Comparison of ENCODE assay signal across 11 cellular contexts in the genomic region with DNA sequence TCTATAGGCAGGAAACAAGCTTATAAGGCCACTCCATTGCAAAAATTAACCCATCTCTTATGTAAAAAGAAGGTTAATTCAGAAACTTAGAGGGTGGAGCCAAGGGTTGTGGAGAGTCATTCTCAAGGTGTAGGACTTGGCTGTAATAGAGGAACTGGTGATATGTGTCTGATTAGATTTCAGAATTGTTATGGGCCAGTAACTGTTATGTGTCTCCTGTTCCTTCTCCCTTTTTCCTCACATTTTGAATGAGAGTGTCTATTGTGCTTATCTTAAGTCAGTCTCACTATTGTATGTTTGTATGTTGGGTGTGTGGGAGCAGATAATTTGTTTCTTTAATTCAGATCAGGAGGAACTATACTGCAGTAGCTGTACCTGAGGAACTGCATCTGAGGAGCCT.
"Had no signal": no experiment of that assay in that cellular context is flagged by ENCODE, and none has a peak within 500 bp of the region (broad histone marks: within the 10 kb centered on the region; RNA-seq: fewer than 3 reads in every experiment).

No MANE protein-coding gene starts in this region.

- H3K36me3 ChIP-seq: HAP-1 had no signal

- DNase-seq: GM23248, GOT3, H7, H9, HCEC 1CT, HFFc6 had no signal

- H3K27ac ChIP-seq: GM23248 had no signal

- ATAC-seq: GM23338, HCT116 had no signal

- H3K9ac ChIP-seq: GM23248 had no signal

- H2AFZ ChIP-seq: GM23248, GM23338 had no signal

- H3K27ac Mint-ChIP-seq: GM23338, H9, HFFc6 had no signal

- H3K4me2 ChIP-seq: GM23338 had no signal

- H3K4me3 Mint-ChIP-seq: GM23338, H9, HFFc6 had no signal

- FAIRE-seq: H1, H54 had no signal

- H3K4me3 ChIP-seq: GM23248, GM23338, HAP-1 had no signal
